Comparison of ENCODE assay signal across 26 cellular contexts in the genomic region with DNA sequence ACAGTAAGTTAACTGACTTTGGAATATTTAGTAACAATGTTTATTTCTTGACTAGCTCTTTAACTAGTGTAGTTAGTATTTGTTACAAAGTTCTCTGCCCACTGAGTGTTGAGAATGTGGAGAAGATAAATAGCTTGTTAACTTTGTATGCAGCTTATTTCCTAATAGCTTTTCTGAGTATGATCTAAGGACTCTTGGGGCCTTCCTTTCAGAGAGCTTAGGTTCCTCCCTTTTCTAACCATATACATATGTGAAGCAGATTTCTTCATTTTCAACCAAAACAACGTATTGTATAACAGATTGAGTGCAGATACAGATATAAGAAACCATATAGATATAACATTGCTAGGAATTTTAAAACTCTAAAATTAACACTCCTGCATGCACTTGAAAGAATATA.
"Had no signal": no experiment of that assay in that cellular context is flagged by ENCODE, and none has a peak within 500 bp of the region (broad histone marks: within the 10 kb centered on the region; RNA-seq: fewer than 3 reads in every experiment).

No MANE protein-coding gene starts in this region.

- H3K27ac ChIP-seq: esophagus muscularis mucosa had no signal

- ATAC-seq: activated CD4-positive, alpha-beta T cell treated with anti-CD3 and anti-CD28 coated beads for 36 hours; activated CD8-positive, alpha-beta memory T cell treated with anti-CD3 and anti-CD28 coated beads, Interleukin-2, amount 10 ng/mL, durations not matched to agents 7 days and 5 days; activated CD8-positive, alpha-beta T cell treated with anti-CD3 and anti-CD28 coated beads, Interleukin-2, amount 10 ng/mL, durations not matched to agents 7 days and 5 days; activated naive CD8-positive, alpha-beta T cell treated with anti-CD3 and anti-CD28 coated beads, Interleukin-2, amount 50 U/mL, for 24 hours; effector memory CD8-positive, alpha-beta T cell had no signal

- DNase-seq: activated CD4-positive, alpha-beta memory T cell treated with anti-CD3 and anti-CD28 coated beads for 36 hours; activated CD4-positive, alpha-beta T cell treated with anti-CD3 and anti-CD28 coated beads for 36 hours; activated CD4-positive, alpha-beta T cell treated with anti-CD3 and anti-CD28 coated beads, Interleukin-2, amount 10 ng/mL, durations not matched to agents 24 days and 14 days; activated CD4-positive, CD25-positive, alpha-beta regulatory T cell; activated CD4-positive, CD25-positive, alpha-beta regulatory T cell treated with anti-CD3 and anti-CD28 coated beads, Interleukin-2, amount 50 U/mL, for 72 hours; activated CD8-positive, alpha-beta memory T cell treated with anti-CD3 and anti-CD28 coated beads, Interleukin-2, amount 10 ng/mL, durations not matched to agents 7 days and 5 days; activated CD8-positive, alpha-beta memory T cell treated with anti-CD3 and anti-CD28 coated beads, Interleukin-2, amount 50 U/mL, for 4 hours; activated CD8-positive, alpha-beta T cell treated with anti-CD3 and anti-CD28 coated beads, Interleukin-2, amount 10 ng/mL, durations not matched to agents 7 days and 5 days; activated effector memory CD4-positive, alpha-beta T cell treated with anti-CD3 and anti-CD28 coated beads, Interleukin-2, amount 50 U/mL, for 16 hours; activated naive CD4-positive, alpha-beta T cell treated with anti-CD3 and anti-CD28 coated beads for 36 hours; activated naive CD8-positive, alpha-beta T cell treated with anti-CD3 and anti-CD28 coated beads for 36 hours; activated naive CD8-positive, alpha-beta T cell treated with anti-CD3 and anti-CD28 coated beads, Interleukin-2, amount 50 U/mL, for 24 hours; activated T-cell treated with anti-CD3 and anti-CD28 coated beads, Interleukin-2, amount 50 U/mL, for 1 hour; activated T-cell treated with anti-CD3 and anti-CD28 coated beads, Interleukin-2, amount 50 U/mL, for 48 hours; amniotic stem cell; anterior cingulate cortex; caudate nucleus; cortex of kidney; dermis blood vessel endothelial cell; effector CD4-positive, alpha-beta T cell; effector memory CD8-positive, alpha-beta T cell; erythroblast; head of caudate nucleus; hypothalamus; T-helper 2 cell had no signal

- H3K4me1 ChIP-seq: esophagus muscularis mucosa had no signal

- H3K27me3 ChIP-seq: esophagus muscularis mucosa had no signal

- H3K9me3 ChIP-seq: esophagus muscularis mucosa had no signal

- H3K4me3 ChIP-seq: esophagus muscularis mucosa had no signal
